In the genomic region with DNA sequence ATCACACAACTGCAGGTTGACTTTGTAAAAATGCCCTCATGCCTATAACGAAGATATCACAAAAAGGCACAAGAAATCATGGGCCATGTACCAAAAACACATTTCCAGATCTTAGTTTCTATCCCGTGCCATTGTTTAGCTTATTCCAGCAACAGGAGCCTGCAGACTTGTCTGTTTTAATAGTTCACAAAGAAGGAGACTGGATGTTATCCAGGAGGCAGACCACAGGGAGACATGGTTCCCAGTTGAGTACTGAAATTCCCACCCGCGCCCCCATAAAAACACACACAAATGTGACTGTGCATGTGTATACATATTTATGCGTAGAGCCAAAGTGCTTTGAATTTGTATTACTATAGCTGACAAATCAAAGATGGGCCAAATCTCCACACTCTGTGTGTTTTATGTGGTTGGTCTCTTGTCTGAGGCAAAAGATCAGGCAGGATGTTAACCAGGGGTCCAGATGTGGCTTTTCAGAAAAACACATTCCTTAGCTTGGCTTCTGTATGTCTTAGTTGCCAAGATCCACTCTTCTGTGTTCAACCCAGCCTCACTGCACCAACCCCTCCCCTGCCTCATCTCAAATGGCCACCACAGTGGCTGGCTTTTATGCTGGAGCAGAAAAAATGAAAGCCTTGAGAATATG, we compare ENCODE assay signal across 1 cellular context.
TF ChIP-seq lines count a peak whose summit lies in the region.

No MANE protein-coding gene starts in this region.

TF ChIP-seq in endothelial cell of umbilical vein, 7 proteins besides CTCF, POLR2A, EP300 and RAD21:
- TF ChIP-seq EZH2 (IDR thresholded peaks at IDR 0.05; ENCODE audit: borderline replicate concordance, low read depth, low read length, severe bottlenecking) (no peak), JUN (IDR thresholded peaks at IDR 0.05; ENCODE audit: borderline replicate concordance, insufficient read depth, insufficient read length, low read depth) (no peak), GATA2 (IDR thresholded peaks at IDR 0.05; ENCODE audit: insufficient read depth, insufficient read length, low read depth, low read length) (no peak), MYC (IDR thresholded peaks at IDR 0.05; ENCODE audit: low read depth, low read length) (no peak)
- TF ChIP-seq, protein P1, sequence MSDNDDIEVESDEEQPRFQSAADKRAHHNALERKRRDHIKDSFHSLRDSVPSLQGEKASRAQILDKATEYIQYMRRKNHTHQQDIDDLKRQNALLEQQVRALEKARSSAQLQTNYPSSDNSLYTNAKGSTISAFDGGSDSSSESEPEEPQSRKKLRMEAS (IDR thresholded peaks at IDR 0.05; ENCODE audit: insufficient read depth, insufficient read length): no peak
